Comparison of ENCODE assay signal across 8 cellular contexts in genomic region chr16:23149993-23150364, GRCh38. TPM values are rescaled to one million over a fixed set of nuclear protein-coding genes. Genes with fewer than 3 reads are reported as not detected.
DNase-seq lines count a peak whose midpoint lies in the region; ATAC-seq and TF ChIP-seq lines count a peak whose summit lies in the region.

No MANE protein-coding gene starts in this region.

- no peak overlapping the region for H4K12ac ChIP-seq in trophoblast cell (ENCODE audit: low read depth, low read length)

- TF ChIP-seq CTCF in DND-41 (IDR thresholded peaks at IDR 0.05; ENCODE audit: borderline replicate concordance, extremely low read depth, low read length, poor library complexity, severe bottlenecking): no peak
- no peak for TF ChIP-seq CTCF in RWPE2 (IDR thresholded peaks at IDR 0.05; ENCODE audit: poor library complexity, severe bottlenecking)
- no peak for TF ChIP-seq CTCF in epithelial cell of proximal tubule (conservative IDR thresholded peaks at IDR 0.05; ENCODE audit: low read depth, low read length)
- no peak for TF ChIP-seq CTCF in GM20000 (IDR thresholded peaks at IDR 0.05; ENCODE audit: extremely low read depth, missing control alignments)

- H3K4ac ChIP-seq in trophoblast cell (ENCODE audit: low read depth, low read length): no peak overlapping the region

- H3K27ac ChIP-seq in DND-41 (ENCODE audit: low read length) (no peak overlapping the region; the same call in 1 of the 2 replicates), RWPE2 (ENCODE audit: poor library complexity, severe bottlenecking) (peak overlapping the region; percentile 84), trophoblast cell (ENCODE audit: low read depth, low read length) (no peak overlapping the region)

- no peaks in the 10 kb centered on the region for H3K79me1 ChIP-seq in trophoblast cell (ENCODE audit: low read length)

- H2BK120ac ChIP-seq in trophoblast cell (ENCODE audit: insufficient read depth, low read length, poor library complexity): no peak overlapping the region

- peak overlapping the region; percentile 97 for H2AFZ ChIP-seq in DND-41 (ENCODE audit: low read depth, low read length)
- no peak overlapping the region for H2AFZ ChIP-seq in trophoblast cell (ENCODE audit: insufficient read depth, low read length, poor library complexity)

- H4K91ac ChIP-seq in trophoblast cell (ENCODE audit: low read depth, low read length): no peak overlapping the region

- no peak overlapping the region for H3K18ac ChIP-seq in trophoblast cell (ENCODE audit: low read length)

- peaks cover 36% of the 10 kb centered on the region for H3K4me1 ChIP-seq in DND-41 (ENCODE audit: insufficient read depth, low read length)
- peaks cover 28% of the 10 kb centered on the region for H3K4me1 ChIP-seq in RWPE2 (ENCODE audit: insufficient read depth, poor library complexity, severe bottlenecking)
- H3K4me1 ChIP-seq in trophoblast cell (ENCODE audit: control insufficient read depth in 1 of 2, insufficient read depth in 2 of 2, low read length in 2 of 2): peaks cover 0 to 4% of the 10 kb centered on the region in 2 experiments

- peak overlapping the region; percentile 60 for H3K9ac ChIP-seq in DND-41 (ENCODE audit: low read depth, low read length)
- H3K9ac ChIP-seq in trophoblast cell (ENCODE audit: low read length): no peak overlapping the region

- H2BK5ac ChIP-seq in trophoblast cell (ENCODE audit: low read depth, low read length, poor library complexity): no peak overlapping the region

- no peak overlapping the region for H2BK12ac ChIP-seq in trophoblast cell (ENCODE audit: low read length)

- H4K20me1 ChIP-seq in DND-41 (ENCODE audit: insufficient read depth, low read length): peaks cover 11% of the 10 kb centered on the region

- H3K79me2 ChIP-seq in DND-41 (ENCODE audit: insufficient read depth, low read length): peaks cover 30% of the 10 kb centered on the region
- H3K79me2 ChIP-seq in trophoblast cell (ENCODE audit: control insufficient read depth, insufficient read depth, low read length, poor library complexity): peaks cover 2% of the 10 kb centered on the region

- H3K14ac ChIP-seq in trophoblast cell (ENCODE audit: low read length): no peak overlapping the region

- H3K36me3 ChIP-seq in DND-41 (ENCODE audit: insufficient read depth, low read length) (no peaks in the 10 kb centered on the region), RWPE2 (ENCODE audit: low read depth) (peaks cover under 1% of the 10 kb centered on the region; the same call in 1 of the 2 replicates), trophoblast cell (ENCODE audit: control insufficient read depth in 1 of 2, insufficient read depth in 2 of 2, low read length in 2 of 2) (no peaks in the 10 kb centered on the region)

- no CpG with 5 or more reads among the region's 4 CpGs for WGBS in trophoblast cell (ENCODE audit: extremely low coverage, insufficient coverage, insufficient read length)

- no peaks in the 10 kb centered on the region for H3K9me3 ChIP-seq in DND-41 (ENCODE audit: insufficient read depth, low read length, severe bottlenecking)
- H3K9me3 ChIP-seq in RWPE2 (ENCODE audit: severe bottlenecking): no peaks in the 10 kb centered on the region
- peaks cover 3% of the 10 kb centered on the region for H3K9me3 ChIP-seq in trophoblast cell (ENCODE audit: insufficient read depth, low read depth, low read length)

- no peak overlapping the region for H2AK5ac ChIP-seq in trophoblast cell (ENCODE audit: low read length)

- H3K4me3 ChIP-seq in DND-41 (ENCODE audit: low read depth in 1 of 2, low read length in 2 of 2) (peak overlapping the region; percentile 18 to 70; a peak in 3 of 4 replicates), RWPE2 (ENCODE audit: severe bottlenecking) (peak overlapping the region; percentile 97), epithelial cell of proximal tubule (ENCODE audit: low read depth, low read length) (peak overlapping the region; percentile 76), trophoblast cell (ENCODE audit: low read depth, low read length) (no peak overlapping the region)

- H3K27me3 ChIP-seq in DND-41 (ENCODE audit: insufficient read depth, low read length, poor library complexity) (no peaks in the 10 kb centered on the region), RWPE2 (ENCODE audit: insufficient read depth, poor library complexity, severe bottlenecking) (no peaks in the 10 kb centered on the region), trophoblast cell (ENCODE audit: insufficient read depth, low read length) (no peaks in the 10 kb centered on the region)

- H4K8ac ChIP-seq in trophoblast cell (ENCODE audit: low read depth, low read length): no peak overlapping the region

- H3K4me2 ChIP-seq in DND-41 (ENCODE audit: insufficient read depth, low read length): peak overlapping the region; percentile 82
- peak overlapping the region; percentile 84 for H3K4me2 ChIP-seq in trophoblast cell (ENCODE audit: low read length)

- no peak for ATAC-seq in DND-41 (ENCODE audit: insufficient read depth, low read depth)
- no peak for ATAC-seq in RWPE2 (ENCODE audit: low read depth)
- no peak for ATAC-seq in GM21619 (IDR thresholded peaks at IDR 0.05; ENCODE audit: unreplicated experiment)

- no peak for DNase-seq in DND-41
- no peak for DNase-seq in RWPE2 (ENCODE audit: low spot score)
- no peak for DNase-seq in epithelial cell of proximal tubule (ENCODE audit: low read depth)
- DNase-seq in trophoblast cell: no peak
- no peak for DNase-seq in GM20000 (ENCODE audit: low spot score)
- DNase-seq in amygdala (lab: John Stamatoyannopoulos, UW): no peak
- DNase-seq in putamen (ENCODE audit: low spot score): no peak

- no peak overlapping the region for H3K23ac ChIP-seq in trophoblast cell (ENCODE audit: low read length)

RNA-seq across cellular contexts. Expression of gene USP31, which starts 0.7 kb away (rescaled TPM):
- total RNA-seq in epithelial cell of proximal tubule: 10.6 and 11.8 TPM in 2 replicates
- polyA plus RNA-seq in trophoblast cell (2013): 2.9 and 3.4 TPM in 2 replicates

RNA-seq across cellular contexts. Expression of gene SCNN1G, which starts 32.6 kb away (rescaled TPM):
- total RNA-seq in epithelial cell of proximal tubule: 0.07 and 0.17 TPM in 2 replicates
- polyA plus RNA-seq in trophoblast cell (2013): 0.01 TPM in 2 replicates
